Comparison of ENCODE assay signal across 1 cellular context in the genomic region with DNA sequence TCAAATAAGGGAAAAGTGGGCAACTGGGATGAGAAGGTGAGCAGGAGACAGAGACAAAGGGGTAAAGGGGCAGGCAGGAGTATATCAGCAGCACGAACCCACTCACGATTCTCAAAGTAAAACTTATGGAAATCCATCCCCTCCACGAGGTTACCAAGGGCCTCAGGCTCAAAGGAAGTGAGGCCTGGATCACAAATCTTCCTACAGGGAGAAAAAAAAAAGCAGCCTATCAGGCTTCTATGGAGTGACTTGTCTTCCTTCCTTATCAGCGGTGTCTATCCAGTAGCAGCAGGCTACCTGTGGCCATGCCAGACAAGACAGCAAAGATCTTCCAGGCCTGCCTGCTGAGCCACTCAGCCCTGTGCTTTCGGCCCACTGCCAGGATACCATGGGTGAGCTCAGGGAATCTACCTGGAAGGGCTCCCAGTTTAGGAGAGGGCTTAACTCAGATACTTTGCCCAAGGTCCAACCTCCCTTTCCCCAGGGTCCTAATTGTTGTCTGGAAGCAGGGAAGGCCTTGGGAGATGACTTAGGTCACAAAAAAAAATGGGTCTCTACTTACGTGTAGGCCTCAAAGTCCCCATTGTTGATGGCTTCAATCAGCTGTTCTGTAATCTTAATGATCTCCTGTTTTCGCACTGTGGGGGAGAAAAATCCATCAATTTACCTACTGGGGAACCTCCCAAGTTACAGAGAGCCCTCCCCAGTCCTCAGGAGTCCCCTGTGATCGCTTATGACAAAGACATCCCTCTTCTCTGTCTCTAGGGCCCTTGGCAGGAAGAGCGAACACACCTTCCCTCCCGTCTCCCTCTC.
A peak's percentile ranks its signal among the peaks of the same experiment; 100 is the strongest.
TF ChIP-seq lines count a peak whose summit lies in the region.

No MANE protein-coding gene starts in this region.

TF ChIP-seq in K562, 482 proteins besides CTCF, POLR2A, EP300 and RAD21 (continued from another document):
- TF ChIP-seq THRAP3 (IDR thresholded peaks at IDR 0.05; ENCODE audit: borderline replicate concordance) (no peak), ELK3 (CRISPR knock-in tag; IDR thresholded peaks at IDR 0.05) (no peak), ZNF224 (CRISPR knock-in tag; IDR thresholded peaks at IDR 0.05) (no peak), ZNF175 (CRISPR knock-in tag; IDR thresholded peaks at IDR 0.05; ENCODE audit: low read depth) (0 out of 2 replicates have a peak, but pooled peaks have one; percentile 69), JUN (IDR thresholded peaks at IDR 0.05; ENCODE audit: borderline replicate concordance, low read depth, low read length) (0 out of 2 replicates have a peak, but pooled peaks have one; percentile 16), JUN (CRISPR knock-in tag; IDR thresholded peaks at IDR 0.05; ENCODE audit: borderline replicate concordance) (no peak), STAT5B (CRISPR knock-in tag; IDR thresholded peaks at IDR 0.05) (no peak), RFX1 (IDR thresholded peaks at IDR 0.05) (no peak), SAP30 (IDR thresholded peaks at IDR 0.05; ENCODE audit: borderline replicate concordance, insufficient read depth, low read depth, low read length, poor library complexity, severe bottlenecking) (no peak), TCFL5 (CRISPR knock-in tag; conservative IDR thresholded peaks at IDR 0.05) (no peak), TAL1 (IDR thresholded peaks at IDR 0.05) (peak; percentile 54), ZNF551 (CRISPR knock-in tag; IDR thresholded peaks at IDR 0.05) (no peak), ZBTB7A (IDR thresholded peaks at IDR 0.05; ENCODE audit: borderline replicate concordance, control insufficient read depth, low read depth, low read length) (no peak), BMI1 (IDR thresholded peaks at IDR 0.05; ENCODE audit: low read length) (no peak), TOE1 (IDR thresholded peaks at IDR 0.05; ENCODE audit: borderline replicate concordance) (no peak), TOE1 (CRISPR knock-in tag; IDR thresholded peaks at IDR 0.05; ENCODE audit: borderline replicate concordance, low read depth) (no peak)
- TF ChIP-seq, protein P1, sequence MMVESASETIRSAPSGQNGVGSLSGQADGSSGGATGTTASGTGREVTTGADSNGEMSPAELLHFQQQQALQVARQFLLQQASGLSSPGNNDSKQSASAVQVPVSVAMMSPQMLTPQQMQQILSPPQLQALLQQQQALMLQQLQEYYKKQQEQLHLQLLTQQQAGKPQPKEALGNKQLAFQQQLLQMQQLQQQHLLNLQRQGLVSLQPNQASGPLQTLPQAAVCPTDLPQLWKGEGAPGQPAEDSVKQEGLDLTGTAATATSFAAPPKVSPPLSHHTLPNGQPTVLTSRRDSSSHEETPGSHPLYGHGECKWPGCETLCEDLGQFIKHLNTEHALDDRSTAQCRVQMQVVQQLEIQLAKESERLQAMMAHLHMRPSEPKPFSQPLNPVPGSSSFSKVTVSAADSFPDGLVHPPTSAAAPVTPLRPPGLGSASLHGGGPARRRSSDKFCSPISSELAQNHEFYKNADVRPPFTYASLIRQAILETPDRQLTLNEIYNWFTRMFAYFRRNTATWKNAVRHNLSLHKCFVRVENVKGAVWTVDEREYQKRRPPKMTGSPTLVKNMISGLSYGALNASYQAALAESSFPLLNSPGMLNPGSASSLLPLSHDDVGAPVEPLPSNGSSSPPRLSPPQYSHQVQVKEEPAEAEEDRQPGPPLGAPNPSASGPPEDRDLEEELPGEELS (CRISPR knock-in tag; IDR thresholded peaks at IDR 0.05; ENCODE audit: borderline replicate concordance): no peak
- TF ChIP-seq, protein P2, sequence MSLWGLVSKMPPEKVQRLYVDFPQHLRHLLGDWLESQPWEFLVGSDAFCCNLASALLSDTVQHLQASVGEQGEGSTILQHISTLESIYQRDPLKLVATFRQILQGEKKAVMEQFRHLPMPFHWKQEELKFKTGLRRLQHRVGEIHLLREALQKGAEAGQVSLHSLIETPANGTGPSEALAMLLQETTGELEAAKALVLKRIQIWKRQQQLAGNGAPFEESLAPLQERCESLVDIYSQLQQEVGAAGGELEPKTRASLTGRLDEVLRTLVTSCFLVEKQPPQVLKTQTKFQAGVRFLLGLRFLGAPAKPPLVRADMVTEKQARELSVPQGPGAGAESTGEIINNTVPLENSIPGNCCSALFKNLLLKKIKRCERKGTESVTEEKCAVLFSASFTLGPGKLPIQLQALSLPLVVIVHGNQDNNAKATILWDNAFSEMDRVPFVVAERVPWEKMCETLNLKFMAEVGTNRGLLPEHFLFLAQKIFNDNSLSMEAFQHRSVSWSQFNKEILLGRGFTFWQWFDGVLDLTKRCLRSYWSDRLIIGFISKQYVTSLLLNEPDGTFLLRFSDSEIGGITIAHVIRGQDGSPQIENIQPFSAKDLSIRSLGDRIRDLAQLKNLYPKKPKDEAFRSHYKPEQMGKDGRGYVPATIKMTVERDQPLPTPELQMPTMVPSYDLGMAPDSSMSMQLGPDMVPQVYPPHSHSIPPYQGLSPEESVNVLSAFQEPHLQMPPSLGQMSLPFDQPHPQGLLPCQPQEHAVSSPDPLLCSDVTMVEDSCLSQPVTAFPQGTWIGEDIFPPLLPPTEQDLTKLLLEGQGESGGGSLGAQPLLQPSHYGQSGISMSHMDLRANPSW (CRISPR knock-in tag; IDR thresholded peaks at IDR 0.05): no peak
- TF ChIP-seq, protein P3, sequence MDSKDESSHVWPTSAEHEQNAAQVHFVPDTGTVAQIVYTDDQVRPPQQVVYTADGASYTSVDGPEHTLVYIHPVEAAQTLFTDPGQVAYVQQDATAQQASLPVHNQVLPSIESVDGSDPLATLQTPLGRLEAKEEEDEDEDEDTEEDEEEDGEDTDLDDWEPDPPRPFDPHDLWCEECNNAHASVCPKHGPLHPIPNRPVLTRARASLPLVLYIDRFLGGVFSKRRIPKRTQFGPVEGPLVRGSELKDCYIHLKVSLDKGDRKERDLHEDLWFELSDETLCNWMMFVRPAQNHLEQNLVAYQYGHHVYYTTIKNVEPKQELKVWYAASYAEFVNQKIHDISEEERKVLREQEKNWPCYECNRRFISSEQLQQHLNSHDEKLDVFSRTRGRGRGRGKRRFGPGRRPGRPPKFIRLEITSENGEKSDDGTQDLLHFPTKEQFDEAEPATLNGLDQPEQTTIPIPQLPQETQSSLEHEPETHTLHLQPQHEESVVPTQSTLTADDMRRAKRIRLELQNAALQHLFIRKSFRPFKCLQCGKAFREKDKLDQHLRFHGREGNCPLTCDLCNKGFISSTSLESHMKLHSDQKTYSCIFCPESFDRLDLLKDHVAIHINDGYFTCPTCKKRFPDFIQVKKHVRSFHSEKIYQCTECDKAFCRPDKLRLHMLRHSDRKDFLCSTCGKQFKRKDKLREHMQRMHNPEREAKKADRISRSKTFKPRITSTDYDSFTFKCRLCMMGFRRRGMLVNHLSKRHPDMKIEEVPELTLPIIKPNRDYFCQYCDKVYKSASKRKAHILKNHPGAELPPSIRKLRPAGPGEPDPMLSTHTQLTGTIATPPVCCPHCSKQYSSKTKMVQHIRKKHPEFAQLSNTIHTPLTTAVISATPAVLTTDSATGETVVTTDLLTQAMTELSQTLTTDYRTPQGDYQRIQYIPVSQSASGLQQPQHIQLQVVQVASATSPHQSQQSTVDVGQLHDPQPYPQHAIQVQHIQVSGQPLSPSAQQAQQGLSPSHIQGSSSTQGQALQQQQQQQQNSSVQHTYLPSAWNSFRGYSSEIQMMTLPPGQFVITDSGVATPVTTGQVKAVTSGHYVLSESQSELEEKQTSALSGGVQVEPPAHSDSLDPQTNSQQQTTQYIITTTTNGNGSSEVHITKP (IDR thresholded peaks at IDR 0.05; ENCODE audit: partially characterized antibody): no peak
